15 cellular contexts compared by ENCODE assay signal in genomic region chr1:66468712-66469111, GRCh38.
A peak's percentile ranks its signal among the peaks of the same experiment; 100 is the strongest.
DNase-seq lines count a peak whose midpoint lies in the region; ATAC-seq lines count a peak whose summit lies in the region.
"Had no signal": no experiment of that assay in that cellular context is flagged by ENCODE, and none has a peak within 500 bp of the region (broad histone marks: within the 10 kb centered on the region; RNA-seq: fewer than 3 reads in every experiment).

No MANE protein-coding gene starts in this region.

- H4K91ac ChIP-seq in mesenchymal stem cell (ENCODE audit: low read length): no peak overlapping the region

- H3K4ac ChIP-seq in mesenchymal stem cell (ENCODE audit: low read depth in 1 of 2, low read length in 2 of 2): no peak overlapping the region

- no peak overlapping the region for H2BK15ac ChIP-seq in mesenchymal stem cell (ENCODE audit: low read depth, poor library complexity, severe bottlenecking)

- H3K27ac ChIP-seq in mesenchymal stem cell (ENCODE audit: low read length, poor library complexity, severe bottlenecking): no peak overlapping the region
- H3K27ac ChIP-seq: BLaER1 had no signal

- no peak for ATAC-seq in HG02798 (IDR thresholded peaks at IDR 0.05; ENCODE audit: poor library complexity, unreplicated experiment)
- ATAC-seq: GM12878, HCT116 had no signal

- no peaks in the 10 kb centered on the region for H3K9me3 ChIP-seq in mesenchymal stem cell (ENCODE audit: control insufficient read depth, low read length)
- H3K9me3 ChIP-seq: BLaER1, Caco-2 had no signal

- no peak overlapping the region for H3K18ac ChIP-seq in mesenchymal stem cell (ENCODE audit: low read depth in 1 of 2, low read length in 2 of 2)

- no peak overlapping the region for H2BK5ac ChIP-seq in mesenchymal stem cell (ENCODE audit: low read depth, low read length, poor library complexity, severe bottlenecking)

- H3K9ac ChIP-seq in mesenchymal stem cell (ENCODE audit: low read length): peak overlapping the region; percentile 26
- H3K9ac ChIP-seq: BLaER1 had no signal

- H3K4me3 ChIP-seq in mesenchymal stem cell (ENCODE audit: insufficient read depth in 1 of 2, low read depth in 1 of 2, low read length in 2 of 2): no peak overlapping the region
- H3K4me3 ChIP-seq: BLaER1, GM12878 had no signal

- no peak overlapping the region for H3K23ac ChIP-seq in mesenchymal stem cell (ENCODE audit: low read length in 2 of 2)

- no peak overlapping the region for H3K4me2 ChIP-seq in mesenchymal stem cell (ENCODE audit: low read length, poor library complexity, severe bottlenecking)
- H3K4me2 ChIP-seq: BLaER1 had no signal

- H3K14ac ChIP-seq in mesenchymal stem cell (ENCODE audit: low read length in 2 of 2): no peak overlapping the region

- H4K8ac ChIP-seq in mesenchymal stem cell (ENCODE audit: low read length): no peak overlapping the region

- H2AFZ ChIP-seq in mesenchymal stem cell (ENCODE audit: low read depth, low read length): no peak overlapping the region

- no peaks in the 10 kb centered on the region for H3K79me1 ChIP-seq in mesenchymal stem cell (replicated peaks; ENCODE audit: low read length, poor library complexity, severe bottlenecking)

- H3K4me1 ChIP-seq in mesenchymal stem cell (ENCODE audit: control insufficient read depth, insufficient read depth, low read depth, low read length): peaks cover 4% of the 10 kb centered on the region
- H3K4me1 ChIP-seq: BLaER1, Caco-2 had no signal

- H3K27me3 ChIP-seq in mesenchymal stem cell (ENCODE audit: control insufficient read depth in 1 of 2, insufficient read depth in 1 of 2, low read length in 2 of 2): no peaks in the 10 kb centered on the region
- H3K27me3 ChIP-seq: BLaER1 had no signal

- H3K36me3 ChIP-seq in mesenchymal stem cell (ENCODE audit: control insufficient read depth in 1 of 2, insufficient read depth in 2 of 2, low read depth in 1 of 2, low read length in 2 of 2): no peaks in the 10 kb centered on the region
- H3K36me3 ChIP-seq: BLaER1 had no signal

- no peak overlapping the region for H2BK120ac ChIP-seq in mesenchymal stem cell (ENCODE audit: low read depth, low read length)

- H2BK12ac ChIP-seq in mesenchymal stem cell (ENCODE audit: low read length in 2 of 2): no peak overlapping the region

- 95% methylated on average over 2 of the region's 2 CpGs for WGBS in mesenchymal stem cell

- DNase-seq in NCI-H82 (lab: John Stamatoyannopoulos, UW) (peak; percentile 17), NCI-H82 treated with DMSO at 0.1 percent for 48 hours (lab: John Stamatoyannopoulos, UW; ENCODE audit: unreplicated experiment) (no peak), astrocyte of the hippocampus (ENCODE audit: low read depth, low spot score) (peak; percentile 10), mesenchymal stem cell (no peak), OCI-M2 (lab: John Stamatoyannopoulos, UW; ENCODE audit: unreplicated experiment) (no peak), dermis blood vessel endothelial cell (no peak), GM19238 (ENCODE audit: insufficient read length, low spot score) (no peak)
- DNase-seq: 8988T; AML-193; Caco-2; CD8-positive, alpha-beta memory T cell had no signal

- no peak overlapping the region for H2AK5ac ChIP-seq in mesenchymal stem cell (ENCODE audit: low read length, severe bottlenecking)

Comparison
In these comparisons a context has a peak if more than half of its experiments do, and no peak if none do; other contexts are left out.
1. DNase-seq: peak in NCI-H82 (single experiment) and astrocyte of the hippocampus (single experiment); none in NCI-H82 treated with DMSO at 0.1 percent for 48 hours (single experiment), mesenchymal stem cell (single experiment), OCI-M2 (single experiment), dermis blood vessel endothelial cell (single experiment) and GM19238 (single experiment).